Comparison of ENCODE assay signal across 1 cellular context in genomic region chr5:141968914-141969608, GRCh38.
TF ChIP-seq lines count a peak whose summit lies in the region.

Gene RNF14 (plus strand): TSS chr5:141969105. CDS start chr5:141973589, 4,484 bp downstream.

TF ChIP-seq in HepG2, 621 proteins besides CTCF, POLR2A, EP300 and RAD21 (continued from another document and continues in another):
- TF ChIP-seq ZNF710 (CRISPR knock-in tag; IDR thresholded peaks at IDR 0.05; ENCODE audit: borderline replicate concordance) (peak; percentile 40; the same call in 1 of the 2 replicates), MAF1 (CRISPR knock-in tag; IDR thresholded peaks at IDR 0.05; ENCODE audit: borderline replicate concordance) (0 out of 2 replicates have a peak, but pooled peaks have one; percentile 54), KLF11 (CRISPR knock-in tag; IDR thresholded peaks at IDR 0.05) (peak; percentile 54; the same call in 1 of the 2 replicates), ZC3H4 (CRISPR knock-in tag; IDR thresholded peaks at IDR 0.05; ENCODE audit: borderline replicate concordance) (no peak), ZNF614 (CRISPR knock-in tag; IDR thresholded peaks at IDR 0.05; ENCODE audit: borderline replicate concordance) (peak; percentile 62; the same call in 1 of the 2 replicates), ZFP36L2 (CRISPR knock-in tag; IDR thresholded peaks at IDR 0.05) (0 out of 2 replicates have a peak, but pooled peaks have one; percentile 56), MED1 (CRISPR knock-in tag; IDR thresholded peaks at IDR 0.05) (peak; percentile 68), RBM39 (IDR thresholded peaks at IDR 0.05; ENCODE audit: low read depth, low read length, poor library complexity, severe bottlenecking) (peak; percentile 82), ZNF766 (CRISPR knock-in tag; IDR thresholded peaks at IDR 0.05; ENCODE audit: borderline replicate concordance) (peak; percentile 88; the same call in 1 of the 2 replicates), ZNF773 (CRISPR knock-in tag; IDR thresholded peaks at IDR 0.05; ENCODE audit: borderline replicate concordance) (no peak; the same call in 1 of the 2 replicates), ATF2 (CRISPR knock-in tag; IDR thresholded peaks at IDR 0.05) (peak; percentile 54; the same call in 1 of the 2 replicates), SRY (CRISPR knock-in tag; IDR thresholded peaks at IDR 0.05) (peak; percentile 30; the same call in 1 of the 2 replicates), ZNF775 (CRISPR knock-in tag; IDR thresholded peaks at IDR 0.05; ENCODE audit: borderline replicate concordance) (no peak), ZNF770 (CRISPR knock-in tag; IDR thresholded peaks at IDR 0.05) (no peak), NCOA2 (CRISPR knock-in tag; IDR thresholded peaks at IDR 0.05) (no peak), NBN (conservative IDR thresholded peaks at IDR 0.05) (no peak), RORA (CRISPR knock-in tag; IDR thresholded peaks at IDR 0.05) (peak; percentile 55; the same call in 1 of the 2 replicates), ZBTB1 (CRISPR knock-in tag; IDR thresholded peaks at IDR 0.05; ENCODE audit: borderline replicate concordance) (no peak), ZSCAN22 (CRISPR knock-in tag; IDR thresholded peaks at IDR 0.05) (no peak), ZNF205 (CRISPR knock-in tag; IDR thresholded peaks at IDR 0.05) (peak; percentile 55; the same call in 1 of the 2 replicates), ZNF350 (CRISPR knock-in tag; IDR thresholded peaks at IDR 0.05; ENCODE audit: borderline replicate concordance, low read depth) (peak; percentile 93), FLYWCH1 (CRISPR knock-in tag; IDR thresholded peaks at IDR 0.05) (no peak), GABPB1 (CRISPR knock-in tag; IDR thresholded peaks at IDR 0.05) (peak; percentile 95), IKZF4 (CRISPR knock-in tag; IDR thresholded peaks at IDR 0.05; ENCODE audit: borderline replicate concordance, low read depth, not compliant biosample characterization) (peak; percentile 34), FOXA3 (CRISPR knock-in tag; IDR thresholded peaks at IDR 0.05) (no peak; the same call in 1 of the 2 replicates), ATRX (CRISPR knock-in tag; IDR thresholded peaks at IDR 0.05; ENCODE audit: borderline replicate concordance) (0 out of 2 replicates have a peak, but pooled peaks have one; percentile 63), ZNF446 (CRISPR knock-in tag; IDR thresholded peaks at IDR 0.05) (no peak; the same call in 1 of the 2 replicates), KDM6A (CRISPR knock-in tag; IDR thresholded peaks at IDR 0.05; ENCODE audit: low read depth) (no peak), MZF1 (CRISPR knock-in tag; IDR thresholded peaks at IDR 0.05; ENCODE audit: borderline replicate concordance) (no peak), SSRP1 (CRISPR knock-in tag; IDR thresholded peaks at IDR 0.05) (no peak), MAZ (IDR thresholded peaks at IDR 0.05; ENCODE audit: borderline replicate concordance, low read depth, low read length) (0 out of 2 replicates have a peak, but pooled peaks have one; percentile 40), MAZ (CRISPR knock-in tag; IDR thresholded peaks at IDR 0.05; ENCODE audit: low read depth) (peak; percentile 90), PBX2 (CRISPR knock-in tag; IDR thresholded peaks at IDR 0.05) (no peak), BRCA1 (CRISPR knock-in tag; IDR thresholded peaks at IDR 0.05) (0 out of 2 replicates have a peak, but pooled peaks have one; percentile 81), JARID2 (CRISPR knock-in tag; IDR thresholded peaks at IDR 0.05; ENCODE audit: insufficient replicate concordance) (no peak), LBX2 (CRISPR knock-in tag; IDR thresholded peaks at IDR 0.05; ENCODE audit: borderline replicate concordance) (no peak), RXRB (CRISPR knock-in tag; IDR thresholded peaks at IDR 0.05; ENCODE audit: borderline replicate concordance) (peak; percentile 12; the same call in 1 of the 2 replicates), ZNF234 (CRISPR knock-in tag; conservative IDR thresholded peaks at IDR 0.05) (no peak), ZNF235 (CRISPR knock-in tag; IDR thresholded peaks at IDR 0.05; ENCODE audit: borderline replicate concordance) (no peak; the same call in 1 of the 2 replicates), SRSF4 (IDR thresholded peaks at IDR 0.05; ENCODE audit: low read depth, low read length, poor library complexity, severe bottlenecking) (no peak), ZNF678 (CRISPR knock-in tag; IDR thresholded peaks at IDR 0.05) (0 out of 2 replicates have a peak, but pooled peaks have one; percentile 69), ATAD3A (CRISPR knock-in tag; IDR thresholded peaks at IDR 0.05) (no peak), CC2D1A (CRISPR knock-in tag; IDR thresholded peaks at IDR 0.05) (0 out of 2 replicates have a peak, but pooled peaks have one; percentile 56), ZNF562 (CRISPR knock-in tag; IDR thresholded peaks at IDR 0.05; ENCODE audit: borderline replicate concordance) (no peak)
- TF ChIP-seq, protein P1, sequence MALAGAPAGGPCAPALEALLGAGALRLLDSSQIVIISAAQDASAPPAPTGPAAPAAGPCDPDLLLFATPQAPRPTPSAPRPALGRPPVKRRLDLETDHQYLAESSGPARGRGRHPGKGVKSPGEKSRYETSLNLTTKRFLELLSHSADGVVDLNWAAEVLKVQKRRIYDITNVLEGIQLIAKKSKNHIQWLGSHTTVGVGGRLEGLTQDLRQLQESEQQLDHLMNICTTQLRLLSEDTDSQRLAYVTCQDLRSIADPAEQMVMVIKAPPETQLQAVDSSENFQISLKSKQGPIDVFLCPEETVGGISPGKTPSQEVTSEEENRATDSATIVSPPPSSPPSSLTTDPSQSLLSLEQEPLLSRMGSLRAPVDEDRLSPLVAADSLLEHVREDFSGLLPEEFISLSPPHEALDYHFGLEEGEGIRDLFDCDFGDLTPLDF (CRISPR knock-in tag; IDR thresholded peaks at IDR 0.05) = peak; percentile 78
- TF ChIP-seq, protein P2, sequence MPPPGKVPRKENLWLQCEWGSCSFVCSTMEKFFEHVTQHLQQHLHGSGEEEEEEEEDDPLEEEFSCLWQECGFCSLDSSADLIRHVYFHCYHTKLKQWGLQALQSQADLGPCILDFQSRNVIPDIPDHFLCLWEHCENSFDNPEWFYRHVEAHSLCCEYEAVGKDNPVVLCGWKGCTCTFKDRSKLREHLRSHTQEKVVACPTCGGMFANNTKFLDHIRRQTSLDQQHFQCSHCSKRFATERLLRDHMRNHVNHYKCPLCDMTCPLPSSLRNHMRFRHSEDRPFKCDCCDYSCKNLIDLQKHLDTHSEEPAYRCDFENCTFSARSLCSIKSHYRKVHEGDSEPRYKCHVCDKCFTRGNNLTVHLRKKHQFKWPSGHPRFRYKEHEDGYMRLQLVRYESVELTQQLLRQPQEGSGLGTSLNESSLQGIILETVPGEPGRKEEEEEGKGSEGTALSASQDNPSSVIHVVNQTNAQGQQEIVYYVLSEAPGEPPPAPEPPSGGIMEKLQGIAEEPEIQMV (CRISPR knock-in tag; IDR thresholded peaks at IDR 0.05; ENCODE audit: low read depth) = no peak
- TF ChIP-seq, protein P3, sequence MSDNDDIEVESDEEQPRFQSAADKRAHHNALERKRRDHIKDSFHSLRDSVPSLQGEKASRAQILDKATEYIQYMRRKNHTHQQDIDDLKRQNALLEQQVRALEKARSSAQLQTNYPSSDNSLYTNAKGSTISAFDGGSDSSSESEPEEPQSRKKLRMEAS (IDR thresholded peaks at IDR 0.05) = peak; percentile 71
- TF ChIP-seq, protein P4, sequence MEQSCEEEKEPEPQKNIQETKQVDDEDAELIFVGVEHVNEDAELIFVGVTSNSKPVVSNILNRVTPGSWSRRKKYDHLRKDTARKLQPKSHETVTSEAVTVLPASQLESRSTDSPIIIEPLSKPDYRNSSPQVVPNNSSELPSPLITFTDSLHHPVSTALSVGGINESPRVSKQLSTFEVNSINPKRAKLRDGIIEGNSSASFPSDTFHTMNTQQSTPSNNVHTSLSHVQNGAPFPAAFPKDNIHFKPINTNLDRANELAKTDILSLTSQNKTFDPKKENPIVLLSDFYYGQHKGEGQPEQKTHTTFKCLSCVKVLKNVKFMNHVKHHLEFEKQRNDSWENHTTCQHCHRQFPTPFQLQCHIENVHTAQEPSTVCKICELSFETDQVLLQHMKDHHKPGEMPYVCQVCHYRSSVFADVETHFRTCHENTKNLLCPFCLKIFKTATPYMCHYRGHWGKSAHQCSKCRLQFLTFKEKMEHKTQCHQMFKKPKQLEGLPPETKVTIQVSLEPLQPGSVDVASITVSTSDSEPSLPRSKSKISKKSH (CRISPR knock-in tag; IDR thresholded peaks at IDR 0.05; ENCODE audit: borderline replicate concordance) = peak; percentile 91
- TF ChIP-seq, protein P5, sequence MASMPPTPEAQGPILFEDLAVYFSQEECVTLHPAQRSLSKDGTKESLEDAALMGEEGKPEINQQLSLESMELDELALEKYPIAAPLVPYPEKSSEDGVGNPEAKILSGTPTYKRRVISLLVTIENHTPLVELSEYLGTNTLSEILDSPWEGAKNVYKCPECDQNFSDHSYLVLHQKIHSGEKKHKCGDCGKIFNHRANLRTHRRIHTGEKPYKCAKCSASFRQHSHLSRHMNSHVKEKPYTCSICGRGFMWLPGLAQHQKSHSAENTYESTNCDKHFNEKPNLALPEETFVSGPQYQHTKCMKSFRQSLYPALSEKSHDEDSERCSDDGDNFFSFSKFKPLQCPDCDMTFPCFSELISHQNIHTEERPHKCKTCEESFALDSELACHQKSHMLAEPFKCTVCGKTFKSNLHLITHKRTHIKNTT (CRISPR knock-in tag; IDR thresholded peaks at IDR 0.05) = no peak
- TF ChIP-seq, protein P6, sequence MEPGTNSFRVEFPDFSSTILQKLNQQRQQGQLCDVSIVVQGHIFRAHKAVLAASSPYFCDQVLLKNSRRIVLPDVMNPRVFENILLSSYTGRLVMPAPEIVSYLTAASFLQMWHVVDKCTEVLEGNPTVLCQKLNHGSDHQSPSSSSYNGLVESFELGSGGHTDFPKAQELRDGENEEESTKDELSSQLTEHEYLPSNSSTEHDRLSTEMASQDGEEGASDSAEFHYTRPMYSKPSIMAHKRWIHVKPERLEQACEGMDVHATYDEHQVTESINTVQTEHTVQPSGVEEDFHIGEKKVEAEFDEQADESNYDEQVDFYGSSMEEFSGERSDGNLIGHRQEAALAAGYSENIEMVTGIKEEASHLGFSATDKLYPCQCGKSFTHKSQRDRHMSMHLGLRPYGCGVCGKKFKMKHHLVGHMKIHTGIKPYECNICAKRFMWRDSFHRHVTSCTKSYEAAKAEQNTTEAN (CRISPR knock-in tag; conservative IDR thresholded peaks at IDR 0.05) = peak; percentile 70; the same call in 1 of the 2 replicates
